Comparison of ENCODE assay signal across 15 cellular contexts in genomic region chr9:107737610-107737986, GRCh38.
DNase-seq lines count a peak whose midpoint lies in the region; ATAC-seq and TF ChIP-seq lines count a peak whose summit lies in the region.
"Had no signal": no experiment of that assay in that cellular context is flagged by ENCODE, and none has a peak within 500 bp of the region (broad histone marks: within the 10 kb centered on the region; RNA-seq: fewer than 3 reads in every experiment).

No MANE protein-coding gene starts in this region.

- TF ChIP-seq CTCF in HFFc6 (IDR thresholded peaks at IDR 0.05) = no peak
- no peak for TF ChIP-seq CTCF in brain (conservative IDR thresholded peaks at IDR 0.05)
- TF ChIP-seq CTCF in suprapubic skin (IDR thresholded peaks at IDR 0.05) = no peak
- no peak for TF ChIP-seq CTCF in brain microvascular endothelial cell (IDR thresholded peaks at IDR 0.05; ENCODE audit: low read depth, low read length, missing control alignments)

- H2AK5ac ChIP-seq in mesendoderm (ENCODE audit: low read length) = no peak overlapping the region

- H3K79me1 ChIP-seq in mesendoderm (ENCODE audit: low read length) = no peaks in the 10 kb centered on the region

- no peak overlapping the region for H3K27ac ChIP-seq in mesendoderm (ENCODE audit: low read depth, low read length)
- H3K27ac ChIP-seq in suprapubic skin = peak overlapping the region; percentile 85
- H3K27ac ChIP-seq in brain microvascular endothelial cell = no peak overlapping the region

- H3K23ac ChIP-seq in mesendoderm (ENCODE audit: low read length) = no peak overlapping the region

- H3K79me2 ChIP-seq in mesendoderm (ENCODE audit: control insufficient read depth, insufficient read depth, low read length) = no peaks in the 10 kb centered on the region

- no peak overlapping the region for H3K4me2 ChIP-seq in mesendoderm (ENCODE audit: low read length)

- H3K4me3 Mint-ChIP-seq in HFFc6 = no peak overlapping the region
- no peak overlapping the region for H3K4me3 Mint-ChIP-seq in brain
- H3K4me3 Mint-ChIP-seq: activated naive CD8-positive, alpha-beta T cell; stimulated activated memory B cell treated with anti-CD40 and anti-IgM and Interleukin-4, amounts not matched to agents 10 μg/mL and 1 μg/mL and 100 μg/mL, for 72 hours had no signal

- H3K9me3 ChIP-seq in suprapubic skin = no peaks in the 10 kb centered on the region

- no peak overlapping the region for H4K8ac ChIP-seq in mesendoderm (ENCODE audit: low read depth, low read length)

- peak overlapping the region; percentile 57 for H3K18ac ChIP-seq in mesendoderm (ENCODE audit: low read length)

- H2BK15ac ChIP-seq in mesendoderm (replicated peaks; ENCODE audit: low read depth) = no peak overlapping the region

- DNase-seq in HFFc6 (no peak), mesendoderm (no peak), suprapubic skin (ENCODE audit: low spot score in 2 of 2) (no peak), kidney tubule cell (ENCODE audit: low spot score) (no peak), cerebellar nuclear complex (lab: John Stamatoyannopoulos, UW) (no peak), brain microvascular endothelial cell (no peak)
- DNase-seq: activated CD4-positive, CD25-positive, alpha-beta regulatory T cell; AML-193; NCI-H1048; NCI-H524 had no signal

- peak overlapping the region; percentile 64 for H2BK120ac ChIP-seq in mesendoderm (ENCODE audit: low read depth, low read length)

- H2BK5ac ChIP-seq in mesendoderm (ENCODE audit: low read length) = no peak overlapping the region

- H3K27ac Mint-ChIP-seq in HFFc6 = peak overlapping the region; percentile 97
- H3K27ac Mint-ChIP-seq in brain = peak overlapping the region in 4 of 5 experiments; percentile 6 to 90 (median 83)
- H3K27ac Mint-ChIP-seq: activated naive CD8-positive, alpha-beta T cell; stimulated activated memory B cell treated with anti-CD40 and anti-IgM and Interleukin-4, amounts not matched to agents 10 μg/mL and 1 μg/mL and 100 μg/mL, for 72 hours had no signal

- H3K4me1 ChIP-seq in mesendoderm (ENCODE audit: control insufficient read depth, low read depth, low read length) = no peaks in the 10 kb centered on the region
- H3K4me1 ChIP-seq in suprapubic skin = peaks cover 69% of the 10 kb centered on the region

- H3K9me3 Mint-ChIP-seq in HFFc6 (no peaks in the 10 kb centered on the region), brain (no peaks in the 10 kb centered on the region)
- H3K9me3 Mint-ChIP-seq: stimulated activated memory B cell treated with anti-CD40 and anti-IgM and Interleukin-4, amounts not matched to agents 10 μg/mL and 1 μg/mL and 100 μg/mL, for 72 hours had no signal

- WGBS in mesendoderm (ENCODE audit: extremely low coverage, insufficient coverage, low lambda C conversion rate) = no CpG with 5 or more reads among the region's 5 CpGs
- 73% methylated on average over 5 of the region's 5 CpGs for WGBS in suprapubic skin

- H3K56ac ChIP-seq in mesendoderm (ENCODE audit: low read length) = peak overlapping the region; percentile 6

- peaks cover 80% of the 10 kb centered on the region for H3K4me1 Mint-ChIP-seq in HFFc6 (ENCODE audit: low read depth)
- H3K4me1 Mint-ChIP-seq in brain = peaks cover 68% of the 10 kb centered on the region
- H3K4me1 Mint-ChIP-seq: stimulated activated memory B cell treated with anti-CD40 and anti-IgM and Interleukin-4, amounts not matched to agents 10 μg/mL and 1 μg/mL and 100 μg/mL, for 72 hours had no signal

- no peak for ATAC-seq in GM19035 (IDR thresholded peaks at IDR 0.05; ENCODE audit: unreplicated experiment)
- ATAC-seq: K562; stimulated activated memory B cell treated with anti-CD40 and anti-IgM and Interleukin-4, amounts not matched to agents 10 μg/mL and 1 μg/mL and 100 μg/mL, for 72 hours had no signal

- no peak overlapping the region for H3K9ac ChIP-seq in mesendoderm (ENCODE audit: low read length)

- H4K5ac ChIP-seq in mesendoderm (ENCODE audit: low read length) = no peak overlapping the region

- no peaks in the 10 kb centered on the region; the same call in 1 of the 2 replicates for H3K27me3 Mint-ChIP-seq in HFFc6 (ENCODE audit: insufficient read depth)
- H3K27me3 Mint-ChIP-seq in brain = peaks cover 22% of the 10 kb centered on the region
- H3K27me3 Mint-ChIP-seq: activated naive CD8-positive, alpha-beta T cell; stimulated activated memory B cell treated with anti-CD40 and anti-IgM and Interleukin-4, amounts not matched to agents 10 μg/mL and 1 μg/mL and 100 μg/mL, for 72 hours had no signal

- no peaks in the 10 kb centered on the region for H3K27me3 ChIP-seq in mesendoderm (ENCODE audit: insufficient read depth, low read length, poor library complexity)
- no peaks in the 10 kb centered on the region for H3K27me3 ChIP-seq in suprapubic skin
- H3K27me3 ChIP-seq in brain microvascular endothelial cell (replicated peaks) = no peaks in the 10 kb centered on the region

- no peak for TF ChIP-seq POLR2A in suprapubic skin (IDR thresholded peaks at IDR 0.05)

- H3K36me3 ChIP-seq in mesendoderm (ENCODE audit: control insufficient read depth, insufficient read depth, low read length) = no peaks in the 10 kb centered on the region
- H3K36me3 ChIP-seq in suprapubic skin = no peaks in the 10 kb centered on the region
- no peaks in the 10 kb centered on the region for H3K36me3 ChIP-seq in brain microvascular endothelial cell (replicated peaks)

- in situ Hi-C loops in brain microvascular endothelial cell (cut with HindIII; ENCODE audit: low pct_ligation_motif_present, low sequenced_read_pairs) = no loop called here

- H3K4ac ChIP-seq in mesendoderm (ENCODE audit: low read depth, low read length) = no peak overlapping the region

- H3K4me3 ChIP-seq in mesendoderm (ENCODE audit: low read length) (no peak overlapping the region), suprapubic skin (no peak overlapping the region), brain microvascular endothelial cell (ENCODE audit: low read depth, low read length) (no peak overlapping the region)
- H3K4me3 ChIP-seq: K562 had no signal

- no peak for TF ChIP-seq EP300 in suprapubic skin (IDR thresholded peaks at IDR 0.05)

- H3K36me3 Mint-ChIP-seq in HFFc6 (ENCODE audit: low read depth) (no peaks in the 10 kb centered on the region), brain (no peaks in the 10 kb centered on the region)
- H3K36me3 Mint-ChIP-seq: activated naive CD8-positive, alpha-beta T cell; stimulated activated memory B cell treated with anti-CD40 and anti-IgM and Interleukin-4, amounts not matched to agents 10 μg/mL and 1 μg/mL and 100 μg/mL, for 72 hours had no signal
